ENCODE assay signal across 6 cellular contexts in genomic region chr4:171721937-171722336, GRCh38.
"Had no signal": no experiment of that assay in that cellular context is flagged by ENCODE, and none has a peak within 500 bp of the region (broad histone marks: within the 10 kb centered on the region; RNA-seq: fewer than 3 reads in every experiment).

No MANE protein-coding gene starts in this region.

- H3K4me2 ChIP-seq: GM23338, KMS-11 had no signal

- DNase-seq: H9, HCEC 1CT, KBM-7 had no signal

- H3K9ac ChIP-seq: KMS-11 had no signal

- H3K4me3 ChIP-seq: GM23338 had no signal

- H2AFZ ChIP-seq: GM23338 had no signal

- ATAC-seq: GM23338, HepG2 had no signal

- H3K27ac ChIP-seq: KMS-11 had no signal
